In the genomic region with DNA sequence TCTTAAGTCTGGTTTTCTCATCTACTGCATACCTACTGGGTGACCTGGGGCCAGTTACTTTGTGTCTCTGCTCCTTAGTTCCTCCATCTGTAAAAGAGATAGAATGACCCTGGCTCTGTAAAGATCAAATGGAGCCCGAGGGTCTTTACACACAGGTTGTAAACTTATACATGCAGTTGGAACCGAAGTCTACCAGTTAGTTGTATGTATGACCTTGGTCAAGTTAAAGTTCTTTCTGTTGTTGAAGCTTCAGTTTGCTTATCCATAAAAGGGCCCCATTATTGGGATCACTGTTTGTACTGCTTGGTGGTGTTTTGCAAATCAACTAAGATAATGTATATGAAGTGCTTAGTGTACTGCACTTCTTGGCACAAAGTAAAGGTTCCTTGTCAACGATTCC, we compare ENCODE assay signal across 27 cellular contexts.
"Had no signal": no experiment of that assay in that cellular context is flagged by ENCODE, and none has a peak within 500 bp of the region (broad histone marks: within the 10 kb centered on the region; RNA-seq: fewer than 3 reads in every experiment).

No MANE protein-coding gene starts in this region.

- H3K36me3 ChIP-seq: stomach, suprapubic skin, thoracic aorta, thyroid gland, tibial artery, tibial nerve, transverse colon, upper lobe of left lung, upper lobe of right lung, uterus, vagina had no signal

- FAIRE-seq: urothelium cell line had no signal

- H3K9me3 ChIP-seq: stomach, suprapubic skin, testis, thoracic aorta, thyroid gland, tibial artery, tibial nerve, transverse colon, upper lobe of left lung, upper lobe of right lung, uterus, vagina had no signal

- H3K27me3 ChIP-seq: stomach, suprapubic skin, testis, thyroid gland, tibial artery, tibial nerve, transverse colon, upper lobe of left lung, upper lobe of right lung, uterus, vagina had no signal

- H3K27ac ChIP-seq: stomach, suprapubic skin, testis, thoracic aorta, thyroid gland, tibial artery, tibial nerve, transverse colon, upper lobe of left lung, upper lobe of right lung, uterus, vagina had no signal

- H3K4me1 ChIP-seq: suprapubic skin, thyroid gland, tibial nerve, transverse colon, upper lobe of left lung, uterus had no signal

- ATAC-seq: stimulated activated effector memory CD8-positive, alpha-beta T cell treated with anti-CD3 and anti-CD28 coated beads, Interleukin-12 subunit alpha, Interleukin-12 subunit beta, amount 100 ng/mL, for 72 hours; stimulated activated memory B cell treated with anti-CD40 and anti-IgM and Interleukin-4, amounts not matched to agents 10 μg/mL and 1 μg/mL and 100 μg/mL, for 72 hours; stimulated activated naive B cell treated with anti-CD40 and anti-IgM and Interleukin-4, amounts not matched to agents 10 μg/mL and 1 μg/mL and 100 μg/mL, for 72 hours; stimulated activated naive CD8-positive, alpha-beta T cell treated with anti-CD3 and anti-CD28 coated beads, Interleukin-15, amount 100 ng/mL, for 72 hours; stimulated activated naive CD8-positive, alpha-beta T cell treated with anti-CD3 and anti-CD28 coated beads, Interleukin-15, Interleukin-2, amounts not matched to agents 100 U/mL and 50 U/mL, for 24 hours; upper lobe of right lung had no signal

- H3K4me3 ChIP-seq: stomach, suprapubic skin, testis, thoracic aorta, thyroid gland, tibial artery, tibial nerve, transverse colon, upper lobe of left lung, upper lobe of right lung, uterus, vagina had no signal

- DNase-seq: stimulated activated CD4-positive, alpha-beta T cell treated with anti-CD3 and anti-CD28 coated beads, Interleukin-2, amount 100 ng/mL, for 48 hours; stimulated activated CD4-positive, alpha-beta T cell treated with anti-CD3 and anti-CD28 coated beads, Interleukin-4, amount 100 ng/mL, for 1 hour; stimulated activated CD4-positive, alpha-beta T cell treated with anti-CD3 and anti-CD28 coated beads, Interleukin-4, amount 100 ng/mL, for 24 hours; stimulated activated CD4-positive, alpha-beta T cell treated with anti-CD3 and anti-CD28 coated beads, Interleukin-4, amount 100 ng/mL, for 4 hours; stimulated activated CD8-positive, alpha-beta memory T cell treated with anti-CD3 and anti-CD28 coated beads, Interleukin-4, amount 100 ng/mL, for 48 hours; stimulated activated naive B cell treated with anti-CD40 and anti-IgM and Interleukin-4, amounts not matched to agents 10 μg/mL and 1 μg/mL and 100 μg/mL, for 72 hours; stimulated activated naive CD4-positive, alpha-beta T cell; stimulated activated naive CD4-positive, alpha-beta T cell treated with Interleukin-2 at 50 U/mL for 16 hours; stimulated activated naive CD8-positive, alpha-beta T cell treated with anti-CD3 and anti-CD28 coated beads, Interleukin-15, amount 100 ng/mL, for 72 hours; stimulated activated naive CD8-positive, alpha-beta T cell treated with anti-CD3 and anti-CD28 coated beads, Interleukin-15, Interleukin-2, amounts not matched to agents 100 U/mL and 50 U/mL, for 24 hours; stomach; substantia nigra; testis; thyroid gland; tibial artery; transverse colon; trophoblast cell; upper lobe of left lung; upper lobe of right lung; uterus had no signal
